In genomic region chrX:24981030-24981429, GRCh38 we compare ENCODE assay signal across 1 cellular context.
TF ChIP-seq lines count a peak whose summit lies in the region.

No MANE protein-coding gene starts in this region.

TF ChIP-seq in A549, 52 proteins besides CTCF, POLR2A, EP300 and RAD21 (continued from another document):
- TF ChIP-seq, protein P1, sequence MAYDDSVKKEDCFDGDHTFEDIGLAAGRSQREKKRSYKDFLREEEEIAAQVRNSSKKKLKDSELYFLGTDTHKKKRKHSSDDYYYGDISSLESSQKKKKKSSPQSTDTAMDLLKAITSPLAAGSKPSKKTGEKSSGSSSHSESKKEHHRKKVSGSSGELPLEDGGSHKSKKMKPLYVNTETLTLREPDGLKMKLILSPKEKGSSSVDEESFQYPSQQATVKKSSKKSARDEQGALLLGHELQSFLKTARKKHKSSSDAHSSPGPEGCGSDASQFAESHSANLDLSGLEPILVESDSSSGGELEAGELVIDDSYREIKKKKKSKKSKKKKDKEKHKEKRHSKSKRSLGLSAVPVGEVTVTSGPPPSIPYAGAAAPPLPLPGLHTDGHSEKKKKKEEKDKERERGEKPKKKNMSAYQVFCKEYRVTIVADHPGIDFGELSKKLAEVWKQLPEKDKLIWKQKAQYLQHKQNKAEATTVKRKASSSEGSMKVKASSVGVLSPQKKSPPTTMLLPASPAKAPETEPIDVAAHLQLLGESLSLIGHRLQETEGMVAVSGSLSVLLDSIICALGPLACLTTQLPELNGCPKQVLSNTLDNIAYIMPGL (CRISPR knock-in tag; IDR thresholded peaks at IDR 0.05; ENCODE audit: borderline replicate concordance): no peak
- TF ChIP-seq MAFK (IDR thresholded peaks at IDR 0.05; ENCODE audit: partially characterized antibody): no peak
- TF ChIP-seq BHLHE40 (IDR thresholded peaks at IDR 0.05; ENCODE audit: low read depth, low read length): no peak
- no peak for TF ChIP-seq TFCP2L1 (CRISPR knock-in tag; IDR thresholded peaks at IDR 0.05)
- no peak for TF ChIP-seq CHD4 (IDR thresholded peaks at IDR 0.05; ENCODE audit: borderline replicate concordance)
- no peak for TF ChIP-seq ESRRA (IDR thresholded peaks at IDR 0.05; ENCODE audit: borderline replicate concordance, low read length)
- TF ChIP-seq, protein P2, sequence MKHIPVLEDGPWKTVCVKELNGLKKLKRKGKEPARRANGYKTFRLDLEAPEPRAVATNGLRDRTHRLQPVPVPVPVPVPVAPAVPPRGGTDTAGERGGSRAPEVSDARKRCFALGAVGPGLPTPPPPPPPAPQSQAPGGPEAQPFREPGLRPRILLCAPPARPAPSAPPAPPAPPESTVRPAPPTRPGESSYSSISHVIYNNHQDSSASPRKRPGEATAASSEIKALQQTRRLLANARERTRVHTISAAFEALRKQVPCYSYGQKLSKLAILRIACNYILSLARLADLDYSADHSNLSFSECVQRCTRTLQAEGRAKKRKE (CRISPR knock-in tag; IDR thresholded peaks at IDR 0.05; ENCODE audit: low read depth): no peak
- TF ChIP-seq JUN (IDR thresholded peaks at IDR 0.05): no peak
- no peak for TF ChIP-seq HOXA7 (CRISPR knock-in tag; IDR thresholded peaks at IDR 0.05)
- TF ChIP-seq FOXS1 (CRISPR knock-in tag; IDR thresholded peaks at IDR 0.05): no peak
- TF ChIP-seq FOSB (CRISPR knock-in tag; IDR thresholded peaks at IDR 0.05): no peak
- TF ChIP-seq CBX8 (IDR thresholded peaks at IDR 0.05): no peak
- no peak for TF ChIP-seq NFE2L2 (conservative IDR thresholded peaks at IDR 0.05; ENCODE audit: low read length)
- TF ChIP-seq RARB (CRISPR knock-in tag; IDR thresholded peaks at IDR 0.05): no peak
- TF ChIP-seq SMC3 (IDR thresholded peaks at IDR 0.05): no peak
- TF ChIP-seq MYC (IDR thresholded peaks at IDR 0.05; ENCODE audit: borderline replicate concordance, low read length): no peak
- TF ChIP-seq RCOR1 (IDR thresholded peaks at IDR 0.05; ENCODE audit: low read depth, low read length): no peak
- no peak for TF ChIP-seq HEYL (CRISPR knock-in tag; IDR thresholded peaks at IDR 0.05)
